Comparison of ENCODE assay signal across 8 cellular contexts in genomic region chr4:184762100-184762499, GRCh38. TPM values are rescaled to one million over a fixed set of nuclear protein-coding genes. Genes with fewer than 3 reads are reported as not detected.
DNase-seq lines count a peak whose midpoint lies in the region; ATAC-seq and TF ChIP-seq lines count a peak whose summit lies in the region.

No MANE protein-coding gene starts in this region.

- H3K27me3 ChIP-seq in uterus (no peaks in the 10 kb centered on the region), BE2C (no peaks in the 10 kb centered on the region)

- peak; percentile 16 for DNase-seq in activated T-cell treated with anti-CD3 and anti-CD28 coated beads for 24 hours (ENCODE audit: low read depth)
- no peak for DNase-seq in activated T-cell treated with anti-CD3 and anti-CD28 coated beads for 4 hours
- DNase-seq in activated naive CD4-positive, alpha-beta T cell treated with anti-CD3 and anti-CD28 coated beads for 36 hours = peak; percentile 56
- DNase-seq in uterus = no peak
- no peak for DNase-seq in omental fat pad (ENCODE audit: low spot score)
- DNase-seq in BE2C = no peak
- no peak for DNase-seq in NCI-H69 (lab: John Stamatoyannopoulos, UW)

- TF ChIP-seq POLR2A in uterus (IDR thresholded peaks at IDR 0.05) = no peak

- H3K27me3 Mint-ChIP-seq in activated naive CD4-positive, alpha-beta T cell treated with anti-CD3 and anti-CD28 coated beads for 36 hours (ENCODE audit: low read depth) = no peaks in the 10 kb centered on the region

- peak overlapping the region; percentile 24 for H3K4me3 Mint-ChIP-seq in activated naive CD4-positive, alpha-beta T cell treated with anti-CD3 and anti-CD28 coated beads for 36 hours

- H3K36me3 ChIP-seq in uterus = no peaks in the 10 kb centered on the region
- peaks cover 23% of the 10 kb centered on the region for H3K36me3 ChIP-seq in BE2C

- CTCF ChIA-PET in activated naive CD4-positive, alpha-beta T cell treated with anti-CD3 and anti-CD28 coated beads for 36 hours (lab: Charles Lee) = interaction anchor here (0.6 to 1.0 kb wide), 4 partner anchors 17 to 48 kb away, joined by 3 read pairs; no protein-coding TSS in a partner anchor

- ATAC-seq in HG03457 (IDR thresholded peaks at IDR 0.05; ENCODE audit: unreplicated experiment) (peak; percentile 89), omental fat pad (ENCODE audit: low FRiP score) (no peak)

- H3K9me3 Mint-ChIP-seq in activated naive CD4-positive, alpha-beta T cell treated with anti-CD3 and anti-CD28 coated beads for 36 hours = no peaks in the 10 kb centered on the region

- intact Hi-C loops in activated naive CD4-positive, alpha-beta T cell treated with anti-CD3 and anti-CD28 coated beads for 36 hours (cut with micrococcal nuclease) = loop anchor here (1.0 to 5.0 kb wide), 9 partner anchors 16 to 498 kb away; partner anchors contain the start of genes CASP3, CENPU and PRIMPOL
- intact Hi-C loops in uterus (cut with DNase I; ENCODE audit: low total_unique reads) = no loop called here

- H3K4me3 ChIP-seq in uterus (no peak overlapping the region), BE2C (ENCODE audit: low read depth, low read length) (no peak overlapping the region)

- H3K36me3 Mint-ChIP-seq in activated naive CD4-positive, alpha-beta T cell treated with anti-CD3 and anti-CD28 coated beads for 36 hours (ENCODE audit: low read depth) = peaks cover 37% of the 10 kb centered on the region

- TF ChIP-seq CTCF in uterus (IDR thresholded peaks at IDR 0.05) = no peak
- TF ChIP-seq CTCF in omental fat pad (IDR thresholded peaks at IDR 0.05) = no peak
- TF ChIP-seq CTCF in BE2C (IDR thresholded peaks at IDR 0.05; ENCODE audit: low read depth, low read length) = no peak

- H3K4me1 Mint-ChIP-seq in activated naive CD4-positive, alpha-beta T cell treated with anti-CD3 and anti-CD28 coated beads for 36 hours (ENCODE audit: low read depth) = peaks cover 22% of the 10 kb centered on the region

- H3K4me1 ChIP-seq in uterus (peaks cover 0 to 4% of the 10 kb centered on the region in 2 donors), BE2C (no peaks in the 10 kb centered on the region)

- no peaks in the 10 kb centered on the region for H3K9me3 ChIP-seq in uterus
- no peaks in the 10 kb centered on the region for H3K9me3 ChIP-seq in BE2C

- H3K27ac Mint-ChIP-seq in activated naive CD4-positive, alpha-beta T cell treated with anti-CD3 and anti-CD28 coated beads for 36 hours = peak overlapping the region; percentile 83

- peak overlapping the region; percentile 76 to 82 for H3K27ac ChIP-seq in uterus

RNA-seq across cellular contexts. Expression of gene CENPU, which starts 28.2 kb away (rescaled TPM):
- total RNA-seq in activated naive CD4-positive, alpha-beta T cell treated with anti-CD3 and anti-CD28 coated beads for 36 hours = 10 to 100 TPM; 78.7 to 91.5 TPM
- 10 to 100 TPM in 1 of 4 donors, 1 to 10 TPM in 1, not detected in 2; 1.9 to 30.5 TPM for total RNA-seq in uterus
- total RNA-seq in omental fat pad = 1 to 10 TPM; 1.3 to 4.6 (median 3.6) TPM
- polyA plus RNA-seq in BE2C (2012; ENCODE audit: insufficient read depth, insufficient read length, low read depth) = 5.7 TPM

Comparison
In these comparisons a context has a peak if more than half of its experiments do, and no peak if none do; other contexts are left out.
1. DNase-seq: peak in activated T-cell treated with anti-CD3 and anti-CD28 coated beads for 24 hours (single experiment) and activated naive CD4-positive, alpha-beta T cell treated with anti-CD3 and anti-CD28 coated beads for 36 hours (single experiment); none in activated T-cell treated with anti-CD3 and anti-CD28 coated beads for 4 hours (single experiment), uterus (0 of 2), omental fat pad (single experiment), BE2C (single experiment) and NCI-H69 (single experiment).